ENCODE assay signal across 8 cellular contexts in the genomic region with DNA sequence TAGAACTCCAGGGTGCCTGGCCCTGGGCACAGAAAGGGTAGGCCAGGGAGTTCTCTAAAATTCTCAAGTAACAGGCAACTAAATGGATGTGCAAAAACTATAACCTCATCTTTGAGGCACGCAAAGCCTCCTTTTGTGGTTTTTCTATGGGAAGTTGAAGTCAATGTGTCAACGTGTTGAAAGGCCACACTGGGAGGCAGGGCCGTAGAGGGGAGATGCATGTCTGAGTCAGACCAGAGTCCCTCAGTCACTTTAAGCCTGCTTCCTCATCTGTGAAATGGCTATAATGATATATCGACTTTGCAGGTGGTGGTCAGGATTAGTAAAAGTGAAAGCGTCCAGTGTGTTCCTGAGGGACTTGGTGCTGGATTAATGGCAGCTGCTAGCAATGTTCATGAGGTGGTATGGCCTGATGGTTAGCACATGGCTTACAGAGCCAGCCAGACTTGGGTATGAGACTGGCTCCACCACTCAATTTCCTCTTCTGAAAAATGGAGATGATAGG. TPM values are rescaled to one million over a fixed set of nuclear protein-coding genes. Genes with fewer than 3 reads are reported as not detected.
DNase-seq lines count a peak whose midpoint lies in the region; ATAC-seq and TF ChIP-seq lines count a peak whose summit lies in the region.

No MANE protein-coding gene starts in this region.

- peak; percentile 84 for DNase-seq in ACHN
- no peak for DNase-seq in activated naive CD8-positive, alpha-beta T cell treated with anti-CD3 and anti-CD28 coated beads, Interleukin-2, amount 10 ng/mL, durations not matched to agents 7 days and 5 days
- DNase-seq in type B pancreatic cell (ENCODE audit: extremely low spot score, unreplicated experiment): no peak
- no peak for DNase-seq in HuH-7 (ENCODE audit: low spot score)
- DNase-seq in amniotic stem cell (lab: John Stamatoyannopoulos, UW): no peak
- DNase-seq in activated CD4-positive, CD25-positive, alpha-beta regulatory T cell (lab: John Stamatoyannopoulos, UW): no peak

- H3K9me3 Mint-ChIP-seq in activated naive CD8-positive, alpha-beta T cell treated with anti-CD3 and anti-CD28 coated beads, Interleukin-2, amount 10 ng/mL, durations not matched to agents 7 days and 5 days: no peaks in the 10 kb centered on the region
- H3K9me3 Mint-ChIP-seq in type B pancreatic cell: no peaks in the 10 kb centered on the region

- H3K4me3 Mint-ChIP-seq in activated naive CD8-positive, alpha-beta T cell treated with anti-CD3 and anti-CD28 coated beads, Interleukin-2, amount 10 ng/mL, durations not matched to agents 7 days and 5 days: peak overlapping the region; percentile 18
- H3K4me3 Mint-ChIP-seq in type B pancreatic cell: no peak overlapping the region

- peak; percentile 40 for ATAC-seq in GM19043 (IDR thresholded peaks at IDR 0.05; ENCODE audit: low read depth, unreplicated experiment)
- peak; percentile 51 for ATAC-seq in HG03571 (IDR thresholded peaks at IDR 0.05; ENCODE audit: unreplicated experiment)
- ATAC-seq in activated naive CD8-positive, alpha-beta T cell treated with anti-CD3 and anti-CD28 coated beads, Interleukin-2, amount 10 ng/mL, durations not matched to agents 7 days and 5 days (ENCODE audit: low read depth): peak; percentile 49

- POLR2A ChIA-PET in activated naive CD8-positive, alpha-beta T cell treated with anti-CD3 and anti-CD28 coated beads, Interleukin-2, amount 10 ng/mL, durations not matched to agents 7 days and 5 days (lab: Charles Lee): no interaction called here

- TF ChIP-seq CTCF in type B pancreatic cell (conservative IDR thresholded peaks at IDR 0.05): no peak

- H3K4me1 Mint-ChIP-seq in activated naive CD8-positive, alpha-beta T cell treated with anti-CD3 and anti-CD28 coated beads, Interleukin-2, amount 10 ng/mL, durations not matched to agents 7 days and 5 days: peaks cover 47% of the 10 kb centered on the region
- H3K4me1 Mint-ChIP-seq in type B pancreatic cell (ENCODE audit: unreplicated experiment): no peaks in the 10 kb centered on the region

- H3K36me3 Mint-ChIP-seq in activated naive CD8-positive, alpha-beta T cell treated with anti-CD3 and anti-CD28 coated beads, Interleukin-2, amount 10 ng/mL, durations not matched to agents 7 days and 5 days: peaks cover 5% of the 10 kb centered on the region
- no peaks in the 10 kb centered on the region for H3K36me3 Mint-ChIP-seq in type B pancreatic cell

- peak overlapping the region; percentile 72 for H3K27ac Mint-ChIP-seq in activated naive CD8-positive, alpha-beta T cell treated with anti-CD3 and anti-CD28 coated beads, Interleukin-2, amount 10 ng/mL, durations not matched to agents 7 days and 5 days
- no peak overlapping the region for H3K27ac Mint-ChIP-seq in type B pancreatic cell

- in situ Hi-C loops in ACHN (cut with HindIII; ENCODE audit: low pct_ligation_motif_present, low pct_unique_long_range_greater_than_20kb, low sequenced_read_pairs): no loop called here

- peaks cover 6% of the 10 kb centered on the region for H3K27me3 Mint-ChIP-seq in activated naive CD8-positive, alpha-beta T cell treated with anti-CD3 and anti-CD28 coated beads, Interleukin-2, amount 10 ng/mL, durations not matched to agents 7 days and 5 days
- peaks cover 24% of the 10 kb centered on the region for H3K27me3 Mint-ChIP-seq in type B pancreatic cell

RNA-seq across cellular contexts. Expression of a gene that starts 17.0 kb away (rescaled TPM):
- under 1 TPM in 1 of 2 experiments, not detected in 1; 0.11 TPM for total RNA-seq in activated naive CD8-positive, alpha-beta T cell treated with anti-CD3 and anti-CD28 coated beads, Interleukin-2, amount 10 ng/mL, durations not matched to agents 7 days and 5 days
- total RNA-seq in type B pancreatic cell (ENCODE audit: low replicate concordance): 0.22 and 0.71 TPM in 2 replicates

RNA-seq across cellular contexts. Expression of a gene that starts 28.9 kb away (rescaled TPM):
- not detected for total RNA-seq in activated naive CD8-positive, alpha-beta T cell treated with anti-CD3 and anti-CD28 coated beads, Interleukin-2, amount 10 ng/mL, durations not matched to agents 7 days and 5 days
- not detected in 2 replicates for total RNA-seq in type B pancreatic cell (ENCODE audit: low replicate concordance)

RNA-seq across cellular contexts. Expression of a gene that starts 52.3 kb away (rescaled TPM):
- total RNA-seq in activated naive CD8-positive, alpha-beta T cell treated with anti-CD3 and anti-CD28 coated beads, Interleukin-2, amount 10 ng/mL, durations not matched to agents 7 days and 5 days: not detected
- total RNA-seq in type B pancreatic cell (ENCODE audit: low replicate concordance): not detected in 2 replicates
